In genomic region chr12:69916541-69917270, GRCh38 we compare ENCODE assay signal across 1 cellular context.
TF ChIP-seq lines count a peak whose summit lies in the region.

No MANE protein-coding gene starts in this region.

TF ChIP-seq in GM23338, 12 proteins besides CTCF, POLR2A, EP300 and RAD21 (continued from another document):
- no peak for TF ChIP-seq ZNF462 (CRISPR knock-in tag; IDR thresholded peaks at IDR 0.05)
- no peak for TF ChIP-seq REST (IDR thresholded peaks at IDR 0.05; ENCODE audit: unreplicated experiment)
